1 cellular context compared by ENCODE assay signal in genomic region chr13:28035146-28035782, GRCh38.
TF ChIP-seq lines count a peak whose summit lies in the region.

No MANE protein-coding gene starts in this region.

TF ChIP-seq in IMR-90, 13 proteins besides CTCF, POLR2A, EP300 and RAD21:
- TF ChIP-seq SMC3 (IDR thresholded peaks at IDR 0.05; ENCODE audit: low read depth, low read length) (no peak), MAFK (IDR thresholded peaks at IDR 0.05; ENCODE audit: low read depth, low read length) (no peak), BHLHE40 (IDR thresholded peaks at IDR 0.05; ENCODE audit: low read depth, low read length) (no peak), CEBPB (IDR thresholded peaks at IDR 0.05; ENCODE audit: low read depth, low read length) (no peak), USF2 (IDR thresholded peaks at IDR 0.05; ENCODE audit: low read depth, low read length) (no peak), MAZ (IDR thresholded peaks at IDR 0.05; ENCODE audit: borderline replicate concordance, low read depth, low read length) (no peak), FOS (IDR thresholded peaks at IDR 0.05; ENCODE audit: low read depth, low read length) (no peak), CHD1 (IDR thresholded peaks at IDR 0.05; ENCODE audit: low read depth, low read length) (no peak), MXI1 (IDR thresholded peaks at IDR 0.05; ENCODE audit: borderline replicate concordance, low read depth, low read length) (no peak), RFX5 (IDR thresholded peaks at IDR 0.05; ENCODE audit: low read depth, low read length) (no peak), ELK1 (IDR thresholded peaks at IDR 0.05; ENCODE audit: borderline replicate concordance, low read depth, low read length) (no peak), RCOR1 (IDR thresholded peaks at IDR 0.05; ENCODE audit: insufficient replicate concordance, low read length) (no peak), NFE2L2 (IDR thresholded peaks at IDR 0.05; ENCODE audit: low read depth, low read length) (no peak)
